Comparison of ENCODE assay signal across 8 cellular contexts in the genomic region with DNA sequence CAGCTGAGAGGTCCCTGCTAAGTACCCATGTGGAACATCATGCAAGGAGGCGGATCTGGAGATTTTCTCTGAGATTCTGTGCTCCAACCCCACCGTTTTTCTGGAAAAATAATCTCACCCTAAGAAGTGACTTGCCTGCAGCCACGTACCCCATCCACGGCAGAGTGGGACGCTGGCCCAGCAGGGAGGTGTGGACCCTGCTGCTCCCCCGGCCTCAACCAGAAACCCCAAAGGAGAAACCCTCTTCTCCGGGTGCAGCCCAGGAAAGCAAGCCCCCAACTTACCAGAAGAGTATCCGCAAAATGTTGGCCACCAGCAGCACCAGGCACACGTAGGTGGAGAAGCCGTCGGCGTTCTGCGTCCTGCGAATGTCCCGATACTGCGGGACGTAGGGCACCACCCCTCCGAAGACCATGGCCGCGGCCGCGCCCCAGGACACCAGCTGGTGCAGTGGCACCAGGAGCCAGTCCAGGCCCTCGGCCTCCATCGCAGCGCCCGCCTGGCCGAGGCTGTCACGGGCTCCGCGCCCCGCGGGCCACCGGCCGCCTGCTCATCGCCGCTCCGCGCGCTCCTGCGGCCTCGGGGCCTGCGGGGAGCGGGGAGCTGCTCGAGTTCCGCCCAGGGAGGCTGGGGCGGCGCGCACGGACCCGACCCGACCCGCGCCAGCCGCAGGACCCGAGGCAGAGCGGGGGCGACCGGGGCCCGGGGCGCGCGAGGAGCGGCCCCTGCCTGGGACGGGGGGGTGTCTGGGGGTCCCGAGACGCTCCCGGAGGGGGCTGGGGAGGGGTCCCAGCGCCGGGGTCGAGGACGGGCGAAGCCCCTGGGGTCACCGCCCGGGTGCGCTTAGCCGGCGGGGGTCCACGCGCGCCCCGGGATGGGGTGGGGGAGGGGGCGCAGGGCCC. TPM values are rescaled to one million over a fixed set of nuclear protein-coding genes. Genes with fewer than 3 reads are reported as not detected.
DNase-seq lines count a peak whose midpoint lies in the region; ATAC-seq and TF ChIP-seq lines count a peak whose summit lies in the region.

No MANE protein-coding gene starts in this region.

- H3K4me3 ChIP-seq in WI38 (ENCODE audit: low read depth, low read length) = peak overlapping the region; percentile 73
- H3K4me3 ChIP-seq in fibroblast of pulmonary artery (replicated peaks; ENCODE audit: low read depth, low read length) = peak overlapping the region; percentile 68

- H3K36me3 Mint-ChIP-seq in nephron progenitor cell (ENCODE audit: low read depth) = peaks cover 10% of the 10 kb centered on the region

- H3K27me3 Mint-ChIP-seq in nephron progenitor cell (ENCODE audit: low read depth, poor library complexity) = peaks cover 45% of the 10 kb centered on the region

- H3K4me3 Mint-ChIP-seq in nephron progenitor cell = peak overlapping the region; percentile 83

- DNase-seq in activated T-cell treated with anti-CD3 and anti-CD28 coated beads, Interleukin-2, amount 50 U/mL, for 1 hour = peak; percentile 44
- DNase-seq in activated T-cell treated with anti-CD3 and anti-CD28 coated beads for 4 hours = no peak
- DNase-seq in fibroblast of pulmonary artery (ENCODE audit: low read depth) = no peak
- DNase-seq in nephron progenitor cell = peak; percentile 56
- no peak for DNase-seq in H4 (ENCODE audit: low spot score)

- TF ChIP-seq CTCF in WI38 (IDR thresholded peaks at IDR 0.05; ENCODE audit: low read depth, low read length) = no peak
- no peak for TF ChIP-seq CTCF in fibroblast of pulmonary artery (IDR thresholded peaks at IDR 0.05; ENCODE audit: low read length, missing control alignments)
- no peak for TF ChIP-seq CTCF in nephron progenitor cell (IDR thresholded peaks at IDR 0.05)

- H3K4me1 Mint-ChIP-seq in nephron progenitor cell = peaks cover 53% of the 10 kb centered on the region

- ATAC-seq in HG03354 (IDR thresholded peaks at IDR 0.05; ENCODE audit: poor library complexity, severe bottlenecking, unreplicated experiment) (peak; percentile 42), HG02571 (IDR thresholded peaks at IDR 0.05; ENCODE audit: unreplicated experiment) (no peak)

- no peak overlapping the region for H3K27ac Mint-ChIP-seq in nephron progenitor cell

- no peaks in the 10 kb centered on the region for H3K9me3 Mint-ChIP-seq in nephron progenitor cell

RNA-seq across cellular contexts. Expression of a gene that starts 0.8 kb away (rescaled TPM):
- 17.4 and 25.6 TPM in 2 replicates for total RNA-seq in H4 (2014; rRNA removed; shearing (Covaris generic))

RNA-seq across cellular contexts. Expression of a gene that starts 13.8 kb away (rescaled TPM):
- total RNA-seq in H4 (2014; rRNA removed; shearing (Covaris generic)) = 16.9 and 26.2 TPM in 2 replicates

RNA-seq across cellular contexts. Expression of a gene that starts 37.7 kb away (rescaled TPM):
- 144 and 146 TPM in 2 replicates for total RNA-seq in H4 (2014; rRNA removed; shearing (Covaris generic))

Comparison
In these comparisons a context has a peak if more than half of its experiments do, and no peak if none do; other contexts are left out.
1. DNase-seq: peak in activated T-cell treated with anti-CD3 and anti-CD28 coated beads, Interleukin-2, amount 50 U/mL, for 1 hour (single experiment) and nephron progenitor cell (single experiment); none in activated T-cell treated with anti-CD3 and anti-CD28 coated beads for 4 hours (single experiment), fibroblast of pulmonary artery (single experiment) and H4 (single experiment).